1 cellular context compared by ENCODE assay signal in genomic region chr3:180601688-180602666, GRCh38.
TF ChIP-seq lines count a peak whose summit lies in the region.

Gene TTC14, plus strand, starts transcription at chr3:180602163. Its CDS starts 99 bp downstream, at chr3:180602262.

TF ChIP-seq in HEK293, 187 proteins besides CTCF, POLR2A, EP300 and RAD21 (continued from another document):
- peak; percentile 42; the same call in 1 of the 2 replicates for TF ChIP-seq ZNF692 (tag by site-specific recombination; IDR thresholded peaks at IDR 0.05)
- TF ChIP-seq KLF8 (tag by site-specific recombination; IDR thresholded peaks at IDR 0.05): no peak
- no peak for TF ChIP-seq ZNF548 (tag by site-specific recombination; IDR thresholded peaks at IDR 0.05)
- TF ChIP-seq ZNF140 (tag by site-specific recombination; IDR thresholded peaks at IDR 0.05): no peak
- no peak for TF ChIP-seq MEIS1 (CRISPR knock-in tag; IDR thresholded peaks at IDR 0.05; ENCODE audit: borderline replicate concordance)
- 0 out of 2 replicates have a peak, but pooled peaks have one; percentile 19 for TF ChIP-seq ZNF24 (tag by site-specific recombination; IDR thresholded peaks at IDR 0.05)
- no peak for TF ChIP-seq ZNF121 (tag by site-specific recombination; IDR thresholded peaks at IDR 0.05)
- 0 out of 2 replicates have a peak, but pooled peaks have one; percentile 53 for TF ChIP-seq ZNF501 (tag by site-specific recombination; IDR thresholded peaks at IDR 0.05)
- TF ChIP-seq ZNF561 (tag by site-specific recombination; IDR thresholded peaks at IDR 0.05; ENCODE audit: borderline replicate concordance): no peak; the same call in 1 of the 2 replicates
- peak; percentile 52; the same call in 1 of the 2 replicates for TF ChIP-seq SP7 (tag by site-specific recombination; IDR thresholded peaks at IDR 0.05)
- no peak for TF ChIP-seq ZNF133 (tag by site-specific recombination; IDR thresholded peaks at IDR 0.05)
- TF ChIP-seq ZNF580 (tag by site-specific recombination; IDR thresholded peaks at IDR 0.05): peak; percentile 99
- no peak for TF ChIP-seq ZNF433 (tag by site-specific recombination; IDR thresholded peaks at IDR 0.05; ENCODE audit: low read depth)
- TF ChIP-seq SETDB1 (IDR thresholded peaks at IDR 0.05; ENCODE audit: insufficient read length, low read length): peak; percentile 76
- no peak for TF ChIP-seq ZNF157 (tag by site-specific recombination; IDR thresholded peaks at IDR 0.05)
- peak; percentile 49; the same call in 1 of the 2 replicates for TF ChIP-seq ZEB2 (tag by site-specific recombination; IDR thresholded peaks at IDR 0.05)
- TF ChIP-seq ZFHX2 (tag by site-specific recombination; conservative IDR thresholded peaks at IDR 0.05): peak; percentile 51; the same call in 1 of the 2 replicates
- no peak for TF ChIP-seq ZNF350 (tag by site-specific recombination; IDR thresholded peaks at IDR 0.05)
- no peak for TF ChIP-seq ZNF391 (tag by site-specific recombination; IDR thresholded peaks at IDR 0.05; ENCODE audit: borderline replicate concordance, low read depth)
